8 cellular contexts compared by ENCODE assay signal in genomic region chr18:9334351-9335254, GRCh38. TPM values are rescaled to one million over a fixed set of nuclear protein-coding genes. Genes with fewer than 3 reads are reported as not detected.
A peak's percentile ranks its signal among the peaks of the same experiment; 100 is the strongest.
DNase-seq lines count a peak whose midpoint lies in the region; ATAC-seq and TF ChIP-seq lines count a peak whose summit lies in the region.

Gene TWSG1, plus strand, starts transcription at chr18:9334773. Its CDS starts 2,457 bp downstream, at chr18:9337230.

- peak within 1 kb of the TSS; percentile 92 for H3K4me3 ChIP-seq in endodermal cell (ENCODE audit: low read length)

- CTCF ChIA-PET in activated CD8-positive, alpha-beta memory T cell treated with anti-CD3 and anti-CD28 coated beads, Interleukin-2, amount 10 ng/mL, durations not matched to agents 7 days and 5 days (lab: Charles Lee): interaction anchor here (1.0 to 1.9 kb wide), 9 partner anchors 10 to 277 kb away, joined by 3 to 10 read pairs (median 3); no protein-coding TSS in a partner anchor

- H3K27ac Mint-ChIP-seq in activated CD8-positive, alpha-beta memory T cell treated with anti-CD3 and anti-CD28 coated beads, Interleukin-2, amount 10 ng/mL, durations not matched to agents 7 days and 5 days: peak within 1 kb of the TSS; percentile 84
- H3K27ac Mint-ChIP-seq in endodermal cell: peak within 1 kb of the TSS; percentile 92

- no peaks in the 10 kb centered on the region for H3K9me3 ChIP-seq in endodermal cell (ENCODE audit: control insufficient read depth, low read length)

- H3K27ac ChIP-seq in endodermal cell (ENCODE audit: low read depth, low read length): peak within 1 kb of the TSS; percentile 59

- DNase-seq in COLO829 (ENCODE audit: low spot score) (peak; percentile 66), HPDE6-E6E7 (ENCODE audit: extremely low spot score) (peak; percentile 84), NOMO-1 treated with DMSO at 0.1 percent for 48 hours (lab: John Stamatoyannopoulos, UW; ENCODE audit: unreplicated experiment) (peak; percentile 87), endodermal cell (peak; percentile 98), mesenteric fat pad (ENCODE audit: low spot score) (peak; percentile 97)
- peak; percentile 96 for DNase-seq in activated CD8-positive, alpha-beta memory T cell treated with anti-CD3 and anti-CD28 coated beads, Interleukin-2, amount 10 ng/mL, durations not matched to agents 7 days and 5 days
- DNase-seq in stimulated activated CD8-positive, alpha-beta memory T cell treated with anti-CD3 and anti-CD28 coated beads, Interleukin-15, amount 100 ng/mL, for 24 hours (ENCODE audit: low read depth): peak; percentile 80

- WGBS in endodermal cell (ENCODE audit: insufficient coverage in 1 of 2, insufficient read length in 1 of 2), 2 experiments: 0 to 2% methylated on average over 9 to 94 of the region's 104 CpGs

- H3K4me1 ChIP-seq in endodermal cell (ENCODE audit: control insufficient read depth, insufficient read depth, low read length): no peaks in the 10 kb centered on the region

- H3K27me3 Mint-ChIP-seq in activated CD8-positive, alpha-beta memory T cell treated with anti-CD3 and anti-CD28 coated beads, Interleukin-2, amount 10 ng/mL, durations not matched to agents 7 days and 5 days: peaks cover 8% of the 10 kb centered on the region
- peaks cover 16% of the 10 kb centered on the region for H3K27me3 Mint-ChIP-seq in endodermal cell (ENCODE audit: insufficient read depth)

- peak within 1 kb of the TSS; percentile 78 for H3K9ac ChIP-seq in endodermal cell (ENCODE audit: extremely low read depth, low read length, poor library complexity, severe bottlenecking)

- peak within 1 kb of the TSS; percentile 77 for H3K4me3 Mint-ChIP-seq in activated CD8-positive, alpha-beta memory T cell treated with anti-CD3 and anti-CD28 coated beads, Interleukin-2, amount 10 ng/mL, durations not matched to agents 7 days and 5 days
- H3K4me3 Mint-ChIP-seq in endodermal cell: peak within 1 kb of the TSS; percentile 71

- peaks cover 6% of the 10 kb centered on the region for H3K27me3 ChIP-seq in endodermal cell (ENCODE audit: control insufficient read depth, insufficient read depth, low read length, poor library complexity, severe bottlenecking)

- no peaks in the 10 kb centered on the region for H3K9me3 Mint-ChIP-seq in activated CD8-positive, alpha-beta memory T cell treated with anti-CD3 and anti-CD28 coated beads, Interleukin-2, amount 10 ng/mL, durations not matched to agents 7 days and 5 days (ENCODE audit: low read depth)
- no peaks in the 10 kb centered on the region for H3K9me3 Mint-ChIP-seq in endodermal cell

- peak; percentile 66 for TF ChIP-seq CTCF in endodermal cell (conservative IDR thresholded peaks at IDR 0.05)

- peaks cover 8% of the 10 kb centered on the region for H3K36me3 Mint-ChIP-seq in activated CD8-positive, alpha-beta memory T cell treated with anti-CD3 and anti-CD28 coated beads, Interleukin-2, amount 10 ng/mL, durations not matched to agents 7 days and 5 days
- peaks cover 16% of the 10 kb centered on the region for H3K36me3 Mint-ChIP-seq in endodermal cell (ENCODE audit: low read depth)

- peaks cover 22% of the 10 kb centered on the region for H3K36me3 ChIP-seq in endodermal cell (ENCODE audit: control insufficient read depth, insufficient read depth, low read length)

- H3K4me1 Mint-ChIP-seq in activated CD8-positive, alpha-beta memory T cell treated with anti-CD3 and anti-CD28 coated beads, Interleukin-2, amount 10 ng/mL, durations not matched to agents 7 days and 5 days: peaks cover 27% of the 10 kb centered on the region
- peaks cover 6% of the 10 kb centered on the region for H3K4me1 Mint-ChIP-seq in endodermal cell

- ATAC-seq in GM19463 (IDR thresholded peaks at IDR 0.05; ENCODE audit: unreplicated experiment): peak; percentile 83
- ATAC-seq in activated CD8-positive, alpha-beta memory T cell treated with anti-CD3 and anti-CD28 coated beads, Interleukin-2, amount 10 ng/mL, durations not matched to agents 7 days and 5 days: peak; percentile 92

RNA-seq across cellular contexts. Expression of gene TWSG1, which starts in this region (rescaled TPM):
- total RNA-seq in activated CD8-positive, alpha-beta memory T cell treated with anti-CD3 and anti-CD28 coated beads, Interleukin-2, amount 10 ng/mL, durations not matched to agents 7 days and 5 days: 10 to 100 TPM; 11.2 TPM
- total RNA-seq in endodermal cell (10 to 100 TPM; 30.7 to 31.4 TPM), mesenteric fat pad (20.4 TPM)
- 38.9 TPM for polyA plus RNA-seq in endodermal cell (2013, experiment 1 of 2)
- 39.4 TPM for polyA plus RNA-seq in endodermal cell (2013, experiment 2 of 2)

Comparison
In these comparisons a context has a peak if more than half of its experiments do, and no peak if none do; other contexts are left out.
1. Peak in every context shown above with its lines: DNase-seq, ATAC-seq, H3K4me3 ChIP-seq and H3K27ac ChIP-seq.